ENCODE assay signal across 11 cellular contexts in genomic region chr6:70103798-70104197, GRCh38.
A peak's percentile ranks its signal among the peaks of the same experiment; 100 is the strongest.
DNase-seq lines count a peak whose midpoint lies in the region; ATAC-seq and TF ChIP-seq lines count a peak whose summit lies in the region.
"Had no signal": no experiment of that assay in that cellular context is flagged by ENCODE, and none has a peak within 500 bp of the region (broad histone marks: within the 10 kb centered on the region; RNA-seq: fewer than 3 reads in every experiment).

No MANE protein-coding gene starts in this region.

- WGBS in psoas muscle, 3 donors: 84 to 94% (median 93%) methylated on average over 1 of the region's 1 CpG

- no peaks in the 10 kb centered on the region for H3K9me3 ChIP-seq in psoas muscle

- H3K4me3 Mint-ChIP-seq in activated naive CD8-positive, alpha-beta T cell treated with anti-CD3 and anti-CD28 coated beads, Interleukin-2, amount 50 U/mL, for 24 hours: no peak overlapping the region
- no peak overlapping the region for H3K4me3 Mint-ChIP-seq in activated naive CD8-positive, alpha-beta T cell treated with anti-CD3 and anti-CD28 coated beads for 36 hours
- H3K4me3 Mint-ChIP-seq: activated CD8-positive, alpha-beta memory T cell treated with anti-CD3 and anti-CD28 coated beads, Interleukin-2, amount 10 ng/mL, durations not matched to agents 7 days and 5 days had no signal

- DNase-seq in activated naive CD8-positive, alpha-beta T cell treated with anti-CD3 and anti-CD28 coated beads, Interleukin-2, amount 50 U/mL, for 24 hours: peak; percentile 3
- DNase-seq in activated naive CD8-positive, alpha-beta T cell treated with anti-CD3 and anti-CD28 coated beads for 36 hours: no peak
- DNase-seq in epithelial cell of esophagus (ENCODE audit: low read depth): peak; percentile 36
- DNase-seq in psoas muscle: no peak
- DNase-seq: activated CD8-positive, alpha-beta memory T cell treated with anti-CD3 and anti-CD28 coated beads, Interleukin-2, amount 10 ng/mL, durations not matched to agents 7 days and 5 days; central memory CD4-positive, alpha-beta T cell; SHP77 had no signal

- intact Hi-C loops in psoas muscle (cut with DNase I): loop anchor here in 1 of 2 donors (5.0 to 10.0 kb wide), 2 partner anchors 64 to 379 kb away; no protein-coding TSS in a partner anchor

- no peak overlapping the region for H3K27ac Mint-ChIP-seq in activated naive CD8-positive, alpha-beta T cell treated with anti-CD3 and anti-CD28 coated beads, Interleukin-2, amount 50 U/mL, for 24 hours
- no peak overlapping the region for H3K27ac Mint-ChIP-seq in activated naive CD8-positive, alpha-beta T cell treated with anti-CD3 and anti-CD28 coated beads for 36 hours
- H3K27ac Mint-ChIP-seq: activated CD8-positive, alpha-beta memory T cell treated with anti-CD3 and anti-CD28 coated beads, Interleukin-2, amount 10 ng/mL, durations not matched to agents 7 days and 5 days had no signal

- H3K4me3 ChIP-seq in epithelial cell of esophagus (ENCODE audit: low read length) (no peak overlapping the region), psoas muscle (no peak overlapping the region)

- H3K4me1 Mint-ChIP-seq in activated naive CD8-positive, alpha-beta T cell treated with anti-CD3 and anti-CD28 coated beads, Interleukin-2, amount 50 U/mL, for 24 hours: no peaks in the 10 kb centered on the region
- no peaks in the 10 kb centered on the region for H3K4me1 Mint-ChIP-seq in activated naive CD8-positive, alpha-beta T cell treated with anti-CD3 and anti-CD28 coated beads for 36 hours
- H3K4me1 Mint-ChIP-seq: activated CD8-positive, alpha-beta memory T cell treated with anti-CD3 and anti-CD28 coated beads, Interleukin-2, amount 10 ng/mL, durations not matched to agents 7 days and 5 days had no signal

- H3K27me3 ChIP-seq in psoas muscle (ENCODE audit: insufficient read depth in 3 of 3, low read length in 2 of 3): no peaks in the 10 kb centered on the region

- TF ChIP-seq CTCF in LNCAP (IDR thresholded peaks at IDR 0.05) (peak; percentile 63), epithelial cell of esophagus (IDR thresholded peaks at IDR 0.05; ENCODE audit: insufficient read depth, low read depth, low read length, missing control alignments) (peak; percentile 64), psoas muscle (IDR thresholded peaks at IDR 0.05) (peak; percentile 44)

- H3K27ac ChIP-seq in psoas muscle: no peak overlapping the region

- H3K27me3 Mint-ChIP-seq in activated naive CD8-positive, alpha-beta T cell treated with anti-CD3 and anti-CD28 coated beads, Interleukin-2, amount 50 U/mL, for 24 hours: no peaks in the 10 kb centered on the region
- peaks cover 23% of the 10 kb centered on the region for H3K27me3 Mint-ChIP-seq in activated naive CD8-positive, alpha-beta T cell treated with anti-CD3 and anti-CD28 coated beads for 36 hours

- no peaks in the 10 kb centered on the region for H3K36me3 ChIP-seq in psoas muscle (ENCODE audit: insufficient read depth in 1 of 2, low read depth in 1 of 2)

- H3K9me3 Mint-ChIP-seq in activated naive CD8-positive, alpha-beta T cell treated with anti-CD3 and anti-CD28 coated beads, Interleukin-2, amount 50 U/mL, for 24 hours: no peaks in the 10 kb centered on the region
- no peaks in the 10 kb centered on the region for H3K9me3 Mint-ChIP-seq in activated naive CD8-positive, alpha-beta T cell treated with anti-CD3 and anti-CD28 coated beads for 36 hours

- ATAC-seq in activated naive CD8-positive, alpha-beta T cell treated with anti-CD3 and anti-CD28 coated beads, Interleukin-2, amount 50 U/mL, for 24 hours: no peak
- ATAC-seq in psoas muscle (no peak), GM19452 (IDR thresholded peaks at IDR 0.05; ENCODE audit: unreplicated experiment) (no peak), GM21515 (IDR thresholded peaks at IDR 0.05; ENCODE audit: unreplicated experiment) (no peak), GM21786 (IDR thresholded peaks at IDR 0.05; ENCODE audit: unreplicated experiment) (no peak)
- ATAC-seq: activated CD8-positive, alpha-beta memory T cell treated with anti-CD3 and anti-CD28 coated beads, Interleukin-2, amount 10 ng/mL, durations not matched to agents 7 days and 5 days had no signal

- no peaks in the 10 kb centered on the region for H3K36me3 Mint-ChIP-seq in activated naive CD8-positive, alpha-beta T cell treated with anti-CD3 and anti-CD28 coated beads, Interleukin-2, amount 50 U/mL, for 24 hours (ENCODE audit: low read depth)
- no peaks in the 10 kb centered on the region for H3K36me3 Mint-ChIP-seq in activated naive CD8-positive, alpha-beta T cell treated with anti-CD3 and anti-CD28 coated beads for 36 hours
- H3K36me3 Mint-ChIP-seq: activated CD8-positive, alpha-beta memory T cell treated with anti-CD3 and anti-CD28 coated beads, Interleukin-2, amount 10 ng/mL, durations not matched to agents 7 days and 5 days had no signal

- no peaks in the 10 kb centered on the region for H3K4me1 ChIP-seq in psoas muscle

Comparison
In these comparisons a context has a peak if more than half of its experiments do, and no peak if none do; other contexts are left out.
1. DNase-seq: peak in activated naive CD8-positive, alpha-beta T cell treated with anti-CD3 and anti-CD28 coated beads, Interleukin-2, amount 50 U/mL, for 24 hours (single experiment) and epithelial cell of esophagus (single experiment); none in activated naive CD8-positive, alpha-beta T cell treated with anti-CD3 and anti-CD28 coated beads for 36 hours (single experiment) and psoas muscle (0 of 2).
2. Peak in every context shown above with its lines, with median percentiles within 50 percentile points of each other: CTCF ChIP-seq.